Comparison of ENCODE assay signal across 11 cellular contexts in genomic region chr15:74203914-74204431, GRCh38. TPM values are rescaled to one million over a fixed set of nuclear protein-coding genes. Genes with fewer than 3 reads are reported as not detected.
DNase-seq lines count a peak whose midpoint lies in the region; ATAC-seq and TF ChIP-seq lines count a peak whose summit lies in the region.
"Had no signal": no experiment of that assay in that cellular context is flagged by ENCODE, and none has a peak within 500 bp of the region (broad histone marks: within the 10 kb centered on the region; RNA-seq: fewer than 3 reads in every experiment).

No MANE protein-coding gene starts in this region.

- CTCF ChIA-PET in MCF 10A (lab: Yijun Ruan, JAX): interaction anchor here (0.8 to 2.2 kb wide), 2 partner anchors 10 to 229 kb away, joined by 4 to 6 read pairs; no protein-coding TSS in a partner anchor

- peak overlapping the region; percentile 75 for H2BK15ac ChIP-seq in mesenchymal stem cell (ENCODE audit: low read depth, poor library complexity, severe bottlenecking)

- H3K4me1 ChIP-seq in BE2C: peaks cover 23% of the 10 kb centered on the region
- peaks cover 78% of the 10 kb centered on the region for H3K4me1 ChIP-seq in Loucy (ENCODE audit: insufficient read depth, low read length, poor library complexity, severe bottlenecking)
- H3K4me1 ChIP-seq in mesenchymal stem cell (ENCODE audit: control insufficient read depth, insufficient read depth, low read depth, low read length): peaks cover 86% of the 10 kb centered on the region

- DNase-seq in BE2C (peak; percentile 87), MCF 10A (ENCODE audit: unreplicated experiment) (peak; percentile 61), mesenchymal stem cell (peak; percentile 77)
- no peak for DNase-seq in effector memory CD8-positive, alpha-beta T cell
- DNase-seq: effector CD8-positive, alpha-beta T cell had no signal

- H3K79me2 ChIP-seq in Loucy (ENCODE audit: insufficient read depth, low read length): peaks cover 93% of the 10 kb centered on the region

- no TSS peak for BruUV-seq in MCF 10A (replicated peaks; lab: Mats Ljungman, UMichigan)

- peak overlapping the region; percentile 46 for H2AK5ac ChIP-seq in mesenchymal stem cell (ENCODE audit: low read length, severe bottlenecking)

- H3K23ac ChIP-seq in mesenchymal stem cell (ENCODE audit: low read length in 2 of 2): no peak overlapping the region

- H3K4me3 ChIP-seq in BE2C (ENCODE audit: low read depth, low read length) (peak overlapping the region; percentile 81), Loucy (ENCODE audit: low read length, poor library complexity, severe bottlenecking) (peak overlapping the region; percentile 75), mesenchymal stem cell (ENCODE audit: insufficient read depth in 1 of 2, low read depth in 1 of 2, low read length in 2 of 2) (no peak overlapping the region)
- H3K4me3 ChIP-seq: lung had no signal

- no peaks in the 10 kb centered on the region for H3K27me3 Mint-ChIP-seq in MCF 10A (ENCODE audit: insufficient read depth, unreplicated experiment)
- peaks cover 65 to 98% of the 10 kb centered on the region in 2 donors for H3K27me3 Mint-ChIP-seq in effector memory CD8-positive, alpha-beta T cell

- peak overlapping the region in 1 of 2 experiments; percentile 33 for H3K4ac ChIP-seq in mesenchymal stem cell (ENCODE audit: low read depth in 1 of 2, low read length in 2 of 2)

- peaks cover 5% of the 10 kb centered on the region for H3K36me3 Mint-ChIP-seq in MCF 10A (ENCODE audit: insufficient read depth, unreplicated experiment)
- no peaks in the 10 kb centered on the region for H3K36me3 Mint-ChIP-seq in effector memory CD8-positive, alpha-beta T cell (ENCODE audit: insufficient read depth)

- peaks cover 29% of the 10 kb centered on the region for H3K4me1 Mint-ChIP-seq in MCF 10A (ENCODE audit: insufficient read depth, unreplicated experiment)
- H3K4me1 Mint-ChIP-seq in effector memory CD8-positive, alpha-beta T cell (ENCODE audit: low read depth in 2 of 2): no peaks in the 10 kb centered on the region

- H2BK12ac ChIP-seq in mesenchymal stem cell (ENCODE audit: low read length in 2 of 2): peak overlapping the region; percentile 27 to 38

- no peak overlapping the region for H2BK5ac ChIP-seq in mesenchymal stem cell (ENCODE audit: low read depth, low read length, poor library complexity, severe bottlenecking)

- H3K18ac ChIP-seq in mesenchymal stem cell (ENCODE audit: low read depth in 1 of 2, low read length in 2 of 2): peak overlapping the region; percentile 67 to 94

- H3K79me1 ChIP-seq in mesenchymal stem cell (replicated peaks; ENCODE audit: low read length, poor library complexity, severe bottlenecking): peaks cover 5% of the 10 kb centered on the region

- H3K9ac ChIP-seq in Loucy (ENCODE audit: low read depth, low read length, poor library complexity, severe bottlenecking): peak overlapping the region; percentile 90
- H3K9ac ChIP-seq in mesenchymal stem cell (ENCODE audit: low read length): no peak overlapping the region

- no peak overlapping the region for H3K4me3 Mint-ChIP-seq in MCF 10A (ENCODE audit: unreplicated experiment)
- H3K4me3 Mint-ChIP-seq in effector memory CD8-positive, alpha-beta T cell: no peak overlapping the region

- 19% methylated on average over 10 of the region's 10 CpGs for WGBS in mesenchymal stem cell

- H4K20me1 ChIP-seq in Loucy (ENCODE audit: insufficient read depth, low read length, poor library complexity, severe bottlenecking): peaks cover 14% of the 10 kb centered on the region

- no peaks in the 10 kb centered on the region for H3K9me2 ChIP-seq in Loucy (replicated peaks; ENCODE audit: low read depth, low read length)

- peak overlapping the region; percentile 28 for H4K91ac ChIP-seq in mesenchymal stem cell (ENCODE audit: low read length)

- intact Hi-C loops in MCF 10A (cut with micrococcal nuclease): no loop called here

- H3K4me2 ChIP-seq in Loucy (ENCODE audit: low read depth, low read length, poor library complexity, severe bottlenecking) (peak overlapping the region; percentile 91), mesenchymal stem cell (ENCODE audit: low read length, poor library complexity, severe bottlenecking) (no peak overlapping the region)

- H2BK120ac ChIP-seq in mesenchymal stem cell (ENCODE audit: low read depth, low read length): no peak overlapping the region

- no peak overlapping the region for H3K14ac ChIP-seq in mesenchymal stem cell (ENCODE audit: low read length in 2 of 2)

- H3K36me3 ChIP-seq in BE2C (peaks cover 58% of the 10 kb centered on the region), Loucy (ENCODE audit: insufficient read depth, low read length) (peaks cover 10% of the 10 kb centered on the region; the same call in 1 of the 2 replicates), mesenchymal stem cell (ENCODE audit: control insufficient read depth in 1 of 2, insufficient read depth in 2 of 2, low read depth in 1 of 2, low read length in 2 of 2) (no peaks in the 10 kb centered on the region)

- H3K27ac ChIP-seq in mesenchymal stem cell (ENCODE audit: low read length, poor library complexity, severe bottlenecking): no peak overlapping the region

- no peak overlapping the region for H3K27ac Mint-ChIP-seq in MCF 10A (ENCODE audit: low read depth, unreplicated experiment)
- no peak overlapping the region for H3K27ac Mint-ChIP-seq in effector memory CD8-positive, alpha-beta T cell

- peak overlapping the region; percentile 66 for H4K8ac ChIP-seq in mesenchymal stem cell (ENCODE audit: low read length)

- H2AFZ ChIP-seq in Loucy (ENCODE audit: low read length): no peak overlapping the region
- H2AFZ ChIP-seq in mesenchymal stem cell (ENCODE audit: low read depth, low read length): no peak overlapping the region

- ATAC-seq in effector memory CD8-positive, alpha-beta T cell (replicated peaks): no peak
- ATAC-seq in GM18909 (IDR thresholded peaks at IDR 0.05; ENCODE audit: poor library complexity, unreplicated experiment) (no peak), HG03521 (IDR thresholded peaks at IDR 0.05; ENCODE audit: unreplicated experiment) (no peak), GM19463 (IDR thresholded peaks at IDR 0.05; ENCODE audit: unreplicated experiment) (no peak)
- ATAC-seq: Panc1 had no signal

- H3K27me3 ChIP-seq in BE2C (no peaks in the 10 kb centered on the region), Loucy (ENCODE audit: insufficient read depth, low read length, poor library complexity, severe bottlenecking) (no peaks in the 10 kb centered on the region), mesenchymal stem cell (ENCODE audit: control insufficient read depth in 1 of 2, insufficient read depth in 1 of 2, low read length in 2 of 2) (peaks cover 0 to 21% of the 10 kb centered on the region in 2 experiments)

- H3K9me3 ChIP-seq in BE2C: no peaks in the 10 kb centered on the region
- H3K9me3 ChIP-seq in Loucy (ENCODE audit: insufficient read depth, low read depth, low read length): no peaks in the 10 kb centered on the region
- H3K9me3 ChIP-seq in mesenchymal stem cell (ENCODE audit: control insufficient read depth, low read length): no peaks in the 10 kb centered on the region

- H3F3A ChIP-seq in Loucy (ENCODE audit: low read depth): peaks cover 7% of the 10 kb centered on the region

- POLR2A ChIA-PET in MCF 10A (lab: Yijun Ruan, JAX): no interaction called here

- H3K9me3 Mint-ChIP-seq in MCF 10A (ENCODE audit: unreplicated experiment): no peaks in the 10 kb centered on the region
- H3K9me3 Mint-ChIP-seq in effector memory CD8-positive, alpha-beta T cell: no peaks in the 10 kb centered on the region

- TF ChIP-seq CTCF in BE2C (IDR thresholded peaks at IDR 0.05; ENCODE audit: low read depth, low read length): peak; percentile 17; the same call in 1 of the 2 replicates
- no peak for TF ChIP-seq CTCF in Loucy (conservative IDR thresholded peaks at IDR 0.05; ENCODE audit: low read length)
- TF ChIP-seq CTCF in MCF 10A (IDR thresholded peaks at IDR 0.05; ENCODE audit: unreplicated experiment): no peak

RNA-seq across cellular contexts. Expression of gene STRA6, which starts 1.4 kb away (rescaled TPM):
- polyA plus RNA-seq in BE2C (2012; ENCODE audit: insufficient read depth, insufficient read length, low read depth): 351 TPM
- not detected in 2 replicates for total RNA-seq in MCF 10A (2022)
- polyA plus RNA-seq in mesenchymal stem cell (2013, experiment 1 of 2): 13.9 TPM
- 12.6 TPM for polyA plus RNA-seq in mesenchymal stem cell (2013, experiment 2 of 2)

RNA-seq across cellular contexts. Expression of gene ISLR, which starts 30.5 kb away (rescaled TPM):
- polyA plus RNA-seq in BE2C (2012; ENCODE audit: insufficient read depth, insufficient read length, low read depth): 42.0 TPM
- total RNA-seq in MCF 10A (2022): not detected in 2 replicates
- polyA plus RNA-seq in mesenchymal stem cell (2013, experiment 1 of 2): 4.7 TPM
- polyA plus RNA-seq in mesenchymal stem cell (2013, experiment 2 of 2): 3.5 TPM

RNA-seq across cellular contexts. Expression of gene CCDC33, which starts 32.2 kb away (rescaled TPM):
- 8.9 TPM for polyA plus RNA-seq in BE2C (2012; ENCODE audit: insufficient read depth, insufficient read length, low read depth)
- total RNA-seq in MCF 10A (2022): not detected in 2 replicates
- 0.29 TPM for polyA plus RNA-seq in mesenchymal stem cell (2013, experiment 1 of 2)
- polyA plus RNA-seq in mesenchymal stem cell (2013, experiment 2 of 2): 0.40 TPM

Comparison
In these comparisons a context has a peak if more than half of its experiments do, and no peak if none do; other contexts are left out.
1. DNase-seq: peak in BE2C (single experiment), MCF 10A (single experiment) and mesenchymal stem cell (single experiment); none in effector memory CD8-positive, alpha-beta T cell (0 of 3).
2. H3K4me3 ChIP-seq: peak in BE2C (single experiment) and Loucy (single experiment); none in mesenchymal stem cell (0 of 2).